ENCODE assay signal across 22 cellular contexts in the genomic region with DNA sequence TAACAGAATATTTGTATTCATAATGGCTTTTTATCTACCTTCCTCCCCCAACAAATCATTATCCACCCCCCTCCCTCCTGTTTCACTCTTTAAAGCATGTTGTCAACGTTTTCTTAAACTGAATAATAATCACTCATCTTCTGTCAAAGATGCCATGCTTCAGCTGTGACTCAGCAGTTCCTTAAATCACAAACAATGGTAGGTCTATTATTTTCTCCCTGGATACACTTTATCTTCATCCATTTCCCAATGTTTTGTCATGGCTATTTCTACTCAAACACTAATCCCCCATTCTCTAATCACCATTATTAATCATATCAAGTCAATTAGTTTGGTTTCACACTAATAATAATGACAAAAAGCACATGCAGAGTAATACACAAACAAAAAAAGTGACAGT. TPM values are rescaled to one million over a fixed set of nuclear protein-coding genes. Genes with fewer than 3 reads are reported as not detected.
A peak's percentile ranks its signal among the peaks of the same experiment; 100 is the strongest.
DNase-seq lines count a peak whose midpoint lies in the region; ATAC-seq and TF ChIP-seq lines count a peak whose summit lies in the region.
"Had no signal": no experiment of that assay in that cellular context is flagged by ENCODE, and none has a peak within 500 bp of the region (broad histone marks: within the 10 kb centered on the region; RNA-seq: fewer than 3 reads in every experiment).

No MANE protein-coding gene starts in this region.

- intact Hi-C loops in PC-9 (cut with micrococcal nuclease; ENCODE audit: unreplicated experiment): loop anchor here (10.0 kb wide), 1 partner anchor 548 kb away; no protein-coding TSS in a partner anchor

- H3K9me2 ChIP-seq in PC-9 (ENCODE audit: insufficient read depth): no peaks in the 10 kb centered on the region

- H3K4me1 Mint-ChIP-seq in activated T-cell treated with anti-CD3 and anti-CD28 coated beads, Interleukin-2, amount 50 U/mL, for 4 hours (ENCODE audit: low read depth): no peaks in the 10 kb centered on the region
- peaks cover 1% of the 10 kb centered on the region for H3K4me1 Mint-ChIP-seq in T-helper 2 cell treated with Interferon-gamma antibody and Interleukin-4, amounts not matched to agents 5 μg/mL and 100 μg/mL, for 36 hours (ENCODE audit: low read depth)
- H3K4me1 Mint-ChIP-seq: activated CD4-positive, alpha-beta T cell treated with anti-CD3 and anti-CD28 coated beads for 36 hours; activated naive CD8-positive, alpha-beta T cell treated with anti-CD3 and anti-CD28 coated beads, Interleukin-2, amount 50 U/mL, for 24 hours; naive thymus-derived CD4-positive, alpha-beta T cell; T-cell had no signal

- POLR2A ChIA-PET in PC-9 (lab: Charles Lee; ENCODE audit: unreplicated experiment): no interaction called here

- H4K20me1 ChIP-seq in PC-9 (ENCODE audit: insufficient read depth) (no peaks in the 10 kb centered on the region), fibroblast of lung (ENCODE audit: control insufficient read depth, extremely low read depth, insufficient read depth, low read length) (no peaks in the 10 kb centered on the region)

- H3K27ac ChIP-seq in PC-9 (peak overlapping the region; percentile 15), fibroblast of lung (ENCODE audit: insufficient read depth, low read length) (no peak overlapping the region)
- H3K27ac ChIP-seq: right atrium auricular region had no signal

- no peaks in the 10 kb centered on the region; the same call in 1 of the 2 replicates for H3K9me3 ChIP-seq in PC-9 (ENCODE audit: insufficient read depth, low read depth)
- H3K9me3 ChIP-seq in fibroblast of lung (ENCODE audit: control insufficient read depth, insufficient read depth, low read depth, low read length): no peaks in the 10 kb centered on the region
- H3K9me3 ChIP-seq: right atrium auricular region had no signal

- no peaks in the 10 kb centered on the region for H3K9me3 Mint-ChIP-seq in activated T-cell treated with anti-CD3 and anti-CD28 coated beads, Interleukin-2, amount 50 U/mL, for 4 hours
- no peaks in the 10 kb centered on the region for H3K9me3 Mint-ChIP-seq in T-helper 2 cell treated with Interferon-gamma antibody and Interleukin-4, amounts not matched to agents 5 μg/mL and 100 μg/mL, for 36 hours
- H3K9me3 Mint-ChIP-seq: activated naive CD8-positive, alpha-beta T cell treated with anti-CD3 and anti-CD28 coated beads, Interleukin-2, amount 50 U/mL, for 24 hours; naive thymus-derived CD4-positive, alpha-beta T cell; T-cell had no signal

- H2AFZ ChIP-seq in PC-9: peak overlapping the region; percentile 56
- H2AFZ ChIP-seq in fibroblast of lung (ENCODE audit: low read length): no peak overlapping the region

- DNase-seq in NOMO-1 treated with DMSO at 0.1 percent for 48 hours (lab: John Stamatoyannopoulos, UW; ENCODE audit: unreplicated experiment): peak; percentile 28
- DNase-seq in NOMO-1 treated with dmso at 0.1 percent for 144 hours (lab: John Stamatoyannopoulos, UW; ENCODE audit: unreplicated experiment): no peak
- DNase-seq in PC-9: peak in 1 of 2 experiments; percentile 46
- peak; percentile 5 to 35 for DNase-seq in fibroblast of lung (ENCODE audit: low read depth in 2 of 2)
- no peak for DNase-seq in activated T-cell treated with anti-CD3 and anti-CD28 coated beads, Interleukin-2, amount 50 U/mL, for 4 hours
- no peak for DNase-seq in T-helper 2 cell treated with Interferon-gamma antibody and Interleukin-4, amounts not matched to agents 5 μg/mL and 100 μg/mL, for 36 hours (ENCODE audit: low spot score)
- DNase-seq in NK-92 treated with Interleukin-12 subunit alpha and Interleukin-12 subunit beta, amount 100 ng/mL, for 24 hours (lab: John Stamatoyannopoulos, UW): no peak
- DNase-seq: activated CD4-positive, alpha-beta T cell treated with anti-CD3 and anti-CD28 coated beads for 36 hours; activated naive CD8-positive, alpha-beta T cell treated with anti-CD3 and anti-CD28 coated beads, Interleukin-2, amount 50 U/mL, for 24 hours; activated T-cell treated with anti-CD3 and anti-CD28 coated beads, Interleukin-2, amount 50 U/mL, for 1 hour; COR-L47; erythroblast; left ventricle myocardium superior; naive thymus-derived CD4-positive, alpha-beta T cell; NCI-H1092; NCI-H345; stimulated activated naive CD4-positive, alpha-beta T cell treated with Interleukin-2 at 50 U/mL for 16 hours; T-cell had no signal

- H3K79me2 ChIP-seq in PC-9 (ENCODE audit: low read depth): no peaks in the 10 kb centered on the region
- H3K79me2 ChIP-seq in fibroblast of lung (ENCODE audit: control insufficient read depth, insufficient read depth, low read length): no peaks in the 10 kb centered on the region

- H3K36me3 ChIP-seq in PC-9 (ENCODE audit: low read depth) (no peaks in the 10 kb centered on the region), fibroblast of lung (ENCODE audit: control insufficient read depth, insufficient read depth, low read length) (no peaks in the 10 kb centered on the region)
- H3K36me3 ChIP-seq: right atrium auricular region had no signal

- no peaks in the 10 kb centered on the region for H3K27me3 ChIP-seq in PC-9 (ENCODE audit: insufficient read depth, low read depth)
- H3K27me3 ChIP-seq in fibroblast of lung (ENCODE audit: control insufficient read depth, insufficient read depth, low read length): no peaks in the 10 kb centered on the region
- H3K27me3 ChIP-seq: right atrium auricular region had no signal

- BruUV-seq in PC-9 (replicated peaks; lab: Mats Ljungman, UMichigan): no TSS peak

- H3F3A ChIP-seq in PC-9 (ENCODE audit: insufficient read depth, low read depth): no peaks in the 10 kb centered on the region

- no peaks in the 10 kb centered on the region for H3K36me3 Mint-ChIP-seq in activated T-cell treated with anti-CD3 and anti-CD28 coated beads, Interleukin-2, amount 50 U/mL, for 4 hours (ENCODE audit: insufficient read depth)
- no peaks in the 10 kb centered on the region for H3K36me3 Mint-ChIP-seq in T-helper 2 cell treated with Interferon-gamma antibody and Interleukin-4, amounts not matched to agents 5 μg/mL and 100 μg/mL, for 36 hours (ENCODE audit: low read depth)
- H3K36me3 Mint-ChIP-seq: naive thymus-derived CD4-positive, alpha-beta T cell; T-cell had no signal

- H3K27me3 Mint-ChIP-seq in activated T-cell treated with anti-CD3 and anti-CD28 coated beads, Interleukin-2, amount 50 U/mL, for 4 hours (ENCODE audit: low read depth): peaks cover 21% of the 10 kb centered on the region
- H3K27me3 Mint-ChIP-seq in T-helper 2 cell treated with Interferon-gamma antibody and Interleukin-4, amounts not matched to agents 5 μg/mL and 100 μg/mL, for 36 hours (ENCODE audit: low read depth): peaks cover 35% of the 10 kb centered on the region

- H3K4me1 ChIP-seq in PC-9 (replicated peaks; ENCODE audit: insufficient read depth): 0 out of 2 replicates have a peak, but pooled peaks cover 5% of the 10 kb centered on the region
- no peaks in the 10 kb centered on the region for H3K4me1 ChIP-seq in fibroblast of lung (ENCODE audit: control insufficient read depth, extremely low read depth, insufficient read depth, low read length)
- H3K4me1 ChIP-seq: right atrium auricular region had no signal

- TF ChIP-seq CTCF in PC-9 (conservative IDR thresholded peaks at IDR 0.05) (no peak), fibroblast of lung (conservative IDR thresholded peaks at IDR 0.05 in 1 of 2, IDR thresholded peaks at IDR 0.05 in 1 of 2; ENCODE audit: low read depth in 1 of 2, low read length in 2 of 2) (no peak)

- ATAC-seq in activated T-cell treated with anti-CD3 and anti-CD28 coated beads, Interleukin-2, amount 50 U/mL, for 4 hours: no peak
- ATAC-seq in GM21619 (IDR thresholded peaks at IDR 0.05; ENCODE audit: unreplicated experiment): no peak
- ATAC-seq: activated CD4-positive, alpha-beta T cell treated with anti-CD3 and anti-CD28 coated beads for 36 hours; activated naive CD8-positive, alpha-beta T cell treated with anti-CD3 and anti-CD28 coated beads, Interleukin-2, amount 50 U/mL, for 24 hours; left ventricle myocardium superior; naive thymus-derived CD4-positive, alpha-beta T cell; T-cell had no signal

- CTCF ChIA-PET in PC-9 (lab: Charles Lee): interaction anchor here (0.6 to 0.7 kb wide), 3 partner anchors 14 to 306 kb away, joined by 3 to 14 read pairs (median 8); no protein-coding TSS in a partner anchor

- no peak overlapping the region for H3K9ac ChIP-seq in fibroblast of lung (ENCODE audit: insufficient read depth, low read length)

- H3K4me3 Mint-ChIP-seq in activated T-cell treated with anti-CD3 and anti-CD28 coated beads, Interleukin-2, amount 50 U/mL, for 4 hours: no peak overlapping the region
- H3K4me3 Mint-ChIP-seq in T-helper 2 cell treated with Interferon-gamma antibody and Interleukin-4, amounts not matched to agents 5 μg/mL and 100 μg/mL, for 36 hours: no peak overlapping the region
- H3K4me3 Mint-ChIP-seq: activated CD4-positive, alpha-beta T cell treated with anti-CD3 and anti-CD28 coated beads for 36 hours; activated naive CD8-positive, alpha-beta T cell treated with anti-CD3 and anti-CD28 coated beads, Interleukin-2, amount 50 U/mL, for 24 hours; naive thymus-derived CD4-positive, alpha-beta T cell; T-cell had no signal

- H3K4me3 ChIP-seq in PC-9 (no peak overlapping the region), fibroblast of lung (replicated peaks in 1 of 4; ENCODE audit: control extremely low read depth in 1 of 4, insufficient read depth in 1 of 4, low read depth in 3 of 4, low read length in 4 of 4) (no peak overlapping the region)
- H3K4me3 ChIP-seq: right atrium auricular region had no signal

- H3K27ac Mint-ChIP-seq in T-helper 2 cell treated with Interferon-gamma antibody and Interleukin-4, amounts not matched to agents 5 μg/mL and 100 μg/mL, for 36 hours: no peak overlapping the region
- H3K27ac Mint-ChIP-seq: activated CD4-positive, alpha-beta T cell treated with anti-CD3 and anti-CD28 coated beads for 36 hours; activated naive CD8-positive, alpha-beta T cell treated with anti-CD3 and anti-CD28 coated beads, Interleukin-2, amount 50 U/mL, for 24 hours; naive thymus-derived CD4-positive, alpha-beta T cell; T-cell had no signal

- H3K4me2 ChIP-seq in PC-9 (no peak overlapping the region), fibroblast of lung (ENCODE audit: extremely low read depth, insufficient read depth, low read length) (no peak overlapping the region)

RNA-seq across cellular contexts. Expression of gene CLEC12B, which starts 6.5 kb away (rescaled TPM):
- total RNA-seq in PC-9 (2021): not detected in 2 replicates
- not detected in 2 replicates for total RNA-seq in fibroblast of lung
- polyA plus RNA-seq in fibroblast of lung: 0.02 TPM in 1 of 2 replicates, not detected in the other
- not detected in 2 replicates for polyA plus RNA-seq in fibroblast of lung (2012)
- polyA minus RNA-seq in fibroblast of lung (ENCODE audit: low replicate concordance): not detected in 2 replicates
- not detected for total RNA-seq in activated T-cell treated with anti-CD3 and anti-CD28 coated beads, Interleukin-2, amount 50 U/mL, for 4 hours
- total RNA-seq: activated CD4-positive, alpha-beta T cell treated with anti-CD3 and anti-CD28 coated beads for 36 hours; cerebellum; left ventricle myocardium superior; right atrium auricular region; T-cell had no signal
- polyA plus RNA-seq: naive thymus-derived CD4-positive, alpha-beta T cell had no signal

RNA-seq across cellular contexts. Expression of gene CLEC9A, which starts 13.6 kb away (rescaled TPM):
- not detected in 2 replicates for total RNA-seq in PC-9 (2021)
- total RNA-seq in fibroblast of lung: not detected in 2 replicates
- polyA plus RNA-seq in fibroblast of lung: not detected in 2 replicates
- polyA plus RNA-seq in fibroblast of lung (2012): not detected in 2 replicates
- polyA minus RNA-seq in fibroblast of lung (ENCODE audit: low replicate concordance): not detected in 2 replicates
- total RNA-seq in activated T-cell treated with anti-CD3 and anti-CD28 coated beads, Interleukin-2, amount 50 U/mL, for 4 hours: not detected
- total RNA-seq: A172; activated CD4-positive, alpha-beta T cell treated with anti-CD3 and anti-CD28 coated beads for 36 hours; cerebellum; left ventricle myocardium superior; right atrium auricular region had no signal
- polyA plus RNA-seq: naive thymus-derived CD4-positive, alpha-beta T cell had no signal

RNA-seq across cellular contexts. Expression of gene CLEC1B, which starts 18.0 kb away (rescaled TPM):
- not detected in 2 replicates for total RNA-seq in PC-9 (2021)
- total RNA-seq in fibroblast of lung: not detected in 2 replicates
- not detected in 2 replicates for polyA plus RNA-seq in fibroblast of lung
- polyA plus RNA-seq in fibroblast of lung (2012): not detected in 2 replicates
- not detected in 2 replicates for polyA minus RNA-seq in fibroblast of lung (ENCODE audit: low replicate concordance)
- total RNA-seq in activated T-cell treated with anti-CD3 and anti-CD28 coated beads, Interleukin-2, amount 50 U/mL, for 4 hours: not detected
- total RNA-seq: A172; activated CD4-positive, alpha-beta T cell treated with anti-CD3 and anti-CD28 coated beads for 36 hours; cerebellum; left ventricle myocardium superior; right atrium auricular region had no signal
- polyA plus RNA-seq: naive thymus-derived CD4-positive, alpha-beta T cell had no signal

RNA-seq across cellular contexts. Expression of gene CLEC12A, which starts 45.7 kb away (rescaled TPM):
- total RNA-seq in PC-9 (2021): 0.55 and 1.0 TPM in 2 replicates
- not detected in 2 replicates for total RNA-seq in fibroblast of lung
- polyA plus RNA-seq in fibroblast of lung: not detected in 2 replicates
- polyA plus RNA-seq in fibroblast of lung (2012): not detected in 2 replicates
- not detected in 2 replicates for polyA minus RNA-seq in fibroblast of lung (ENCODE audit: low replicate concordance)
- not detected for total RNA-seq in activated T-cell treated with anti-CD3 and anti-CD28 coated beads, Interleukin-2, amount 50 U/mL, for 4 hours
- total RNA-seq: activated CD4-positive, alpha-beta T cell treated with anti-CD3 and anti-CD28 coated beads for 36 hours; cerebellum had no signal

Comparison
In these comparisons a context has a peak if more than half of its experiments do, and no peak if none do; other contexts are left out.
1. DNase-seq: peak in NOMO-1 treated with DMSO at 0.1 percent for 48 hours (single experiment) and fibroblast of lung (2 of 2); none in NOMO-1 treated with dmso at 0.1 percent for 144 hours (single experiment), activated T-cell treated with anti-CD3 and anti-CD28 coated beads, Interleukin-2, amount 50 U/mL, for 4 hours (single experiment), T-helper 2 cell treated with Interferon-gamma antibody and Interleukin-4, amounts not matched to agents 5 μg/mL and 100 μg/mL, for 36 hours (single experiment) and NK-92 treated with Interleukin-12 subunit alpha and Interleukin-12 subunit beta, amount 100 ng/mL, for 24 hours (single experiment).